20 cellular contexts compared by ENCODE assay signal in the genomic region with DNA sequence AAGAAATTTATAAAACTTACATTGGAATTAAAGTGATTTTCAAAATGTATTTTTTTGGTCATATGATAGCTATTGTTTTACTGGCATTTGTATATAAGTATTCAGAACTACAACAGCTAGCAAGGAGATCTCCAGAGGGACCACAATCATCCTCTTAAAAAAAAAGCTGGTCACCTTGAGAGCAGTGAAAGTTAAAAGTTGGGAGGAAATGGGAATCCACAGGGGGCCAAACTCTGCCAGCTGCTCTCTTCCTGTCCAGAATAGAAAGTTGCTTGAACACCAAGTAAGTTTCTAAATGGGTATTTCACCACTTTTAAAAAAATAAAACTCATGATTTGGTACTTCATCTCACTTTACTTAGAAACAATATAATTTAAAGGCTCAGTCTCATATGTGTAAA.
A peak's percentile ranks its signal among the peaks of the same experiment; 100 is the strongest.
DNase-seq lines count a peak whose midpoint lies in the region; ATAC-seq and TF ChIP-seq lines count a peak whose summit lies in the region.
"Had no signal": no experiment of that assay in that cellular context is flagged by ENCODE, and none has a peak within 500 bp of the region (broad histone marks: within the 10 kb centered on the region; RNA-seq: fewer than 3 reads in every experiment).

No MANE protein-coding gene starts in this region.

- H3K4me3 ChIP-seq in DND-41 (ENCODE audit: low read depth in 1 of 2, low read length in 2 of 2) (no peak overlapping the region), MG63 (no peak overlapping the region), astrocyte of the spinal cord (ENCODE audit: low read depth, low read length) (no peak overlapping the region)
- H3K4me3 ChIP-seq: GM23248 had no signal

- no peak overlapping the region for H2AFZ ChIP-seq in DND-41 (ENCODE audit: low read depth, low read length)
- H2AFZ ChIP-seq: GM23248 had no signal

- H3K79me2 ChIP-seq in DND-41 (ENCODE audit: insufficient read depth, low read length) = no peaks in the 10 kb centered on the region

- peaks cover 30% of the 10 kb centered on the region for H3K4me1 ChIP-seq in DND-41 (ENCODE audit: insufficient read depth, low read length)

- DNase-seq in DND-41 (peak; percentile 29), MG63 (peak; percentile 12), astrocyte of the spinal cord (ENCODE audit: low read depth, low spot score) (peak; percentile 24), midbrain (lab: John Stamatoyannopoulos, UW) (peak; percentile 6), H4 (ENCODE audit: low spot score) (no peak)
- no peak for DNase-seq in activated naive CD4-positive, alpha-beta T cell treated with anti-CD3 and anti-CD28 coated beads, Interleukin-2, amount 50 U/mL, for 72 hours (ENCODE audit: low spot score in 2 of 2)
- DNase-seq: AML-193, GDM1, GM23248, IMR-90, NCI-H1048, NCI-H1436, NCI-H1930, NCI-H446, NCI-H526 treated with DMSO at 0.1 percent for 48 hours, OCI-M1, SHP77, SK-N-SH had no signal

- no peaks in the 10 kb centered on the region for H4K20me1 ChIP-seq in DND-41 (ENCODE audit: insufficient read depth, low read length)

- H3K36me3 ChIP-seq in DND-41 (ENCODE audit: insufficient read depth, low read length) = no peaks in the 10 kb centered on the region
- no peaks in the 10 kb centered on the region for H3K36me3 ChIP-seq in MG63

- no peak overlapping the region for H3K9ac ChIP-seq in DND-41 (ENCODE audit: low read depth, low read length)
- H3K9ac ChIP-seq: GM23248, SK-N-SH had no signal

- no peak overlapping the region for H3K27ac Mint-ChIP-seq in activated naive CD4-positive, alpha-beta T cell treated with anti-CD3 and anti-CD28 coated beads, Interleukin-2, amount 50 U/mL, for 72 hours

- H3K27ac ChIP-seq in DND-41 (ENCODE audit: low read length) = peak overlapping the region; percentile 36; the same call in 1 of the 2 replicates
- H3K27ac ChIP-seq: GM23248 had no signal

- no peak for TF ChIP-seq CTCF in DND-41 (IDR thresholded peaks at IDR 0.05; ENCODE audit: borderline replicate concordance, extremely low read depth, low read length, poor library complexity, severe bottlenecking)
- TF ChIP-seq CTCF in astrocyte of the spinal cord (IDR thresholded peaks at IDR 0.05; ENCODE audit: low read depth, low read length) = no peak

- in situ Hi-C loops in astrocyte of the spinal cord (cut with HindIII; ENCODE audit: low sequenced_read_pairs) = no loop called here

- ATAC-seq in DND-41 (ENCODE audit: insufficient read depth, low read depth) (peak; percentile 55; the same call in 2 of the 3 replicates), HG03342 (IDR thresholded peaks at IDR 0.05; ENCODE audit: unreplicated experiment) (no peak), GM18511 (IDR thresholded peaks at IDR 0.05; ENCODE audit: unreplicated experiment) (no peak)
- ATAC-seq in activated naive CD4-positive, alpha-beta T cell treated with anti-CD3 and anti-CD28 coated beads, Interleukin-2, amount 50 U/mL, for 72 hours = no peak

- H3K27me3 ChIP-seq in DND-41 (ENCODE audit: insufficient read depth, low read length, poor library complexity) = no peaks in the 10 kb centered on the region
- no peaks in the 10 kb centered on the region for H3K27me3 ChIP-seq in MG63

- peaks cover 2% of the 10 kb centered on the region for H3K9me3 ChIP-seq in DND-41 (ENCODE audit: insufficient read depth, low read length, severe bottlenecking)
- no peaks in the 10 kb centered on the region for H3K9me3 ChIP-seq in MG63
- H3K9me3 ChIP-seq: SK-N-SH had no signal

- H3K9me3 Mint-ChIP-seq in activated naive CD4-positive, alpha-beta T cell treated with anti-CD3 and anti-CD28 coated beads, Interleukin-2, amount 50 U/mL, for 72 hours = peaks cover 8 to 12% of the 10 kb centered on the region in 2 donors

- no peaks in the 10 kb centered on the region for H3K36me3 Mint-ChIP-seq in activated naive CD4-positive, alpha-beta T cell treated with anti-CD3 and anti-CD28 coated beads, Interleukin-2, amount 50 U/mL, for 72 hours

- H3K4me2 ChIP-seq in DND-41 (ENCODE audit: insufficient read depth, low read length) = no peak overlapping the region
- H3K4me2 ChIP-seq: SK-N-SH had no signal

Comparison
In these comparisons a context has a peak if more than half of its experiments do, and no peak if none do; other contexts are left out.
1. DNase-seq: peak in DND-41 (single experiment), MG63 (single experiment), astrocyte of the spinal cord (single experiment) and midbrain (single experiment); none in activated naive CD4-positive, alpha-beta T cell treated with anti-CD3 and anti-CD28 coated beads, Interleukin-2, amount 50 U/mL, for 72 hours (0 of 2) and H4 (single experiment).